23 cellular contexts compared by ENCODE assay signal in genomic region chr10:133177380-133178157, GRCh38. TPM values are rescaled to one million over a fixed set of nuclear protein-coding genes. Genes with fewer than 3 reads are reported as not detected.
"Had no signal": no experiment of that assay in that cellular context is flagged by ENCODE, and none has a peak within 500 bp of the region (broad histone marks: within the 10 kb centered on the region; RNA-seq: fewer than 3 reads in every experiment).

No MANE protein-coding gene starts in this region.

- H3K4me1 Mint-ChIP-seq: immature natural killer cell; stimulated activated memory B cell treated with anti-CD40 and anti-IgM and Interleukin-4, amounts not matched to agents 10 μg/mL and 1 μg/mL and 100 μg/mL, for 72 hours had no signal

- H3K4me3 ChIP-seq: coronary artery, mucosa of descending colon, pancreas, sigmoid colon, spleen, thoracic aorta, upper lobe of right lung had no signal

- H3K9me3 ChIP-seq: mucosa of descending colon, pancreas, sigmoid colon, spleen, thoracic aorta, upper lobe of right lung had no signal

- ATAC-seq: activated CD4-positive, CD25-positive, alpha-beta regulatory T cell treated with anti-CD3 and anti-CD28 coated beads, Interleukin-2, amount 50 U/mL, for 24 hours; left ventricle myocardium superior; mucosa of descending colon; pancreas; stimulated activated memory B cell treated with anti-CD40 and anti-IgM and Interleukin-4, amounts not matched to agents 10 μg/mL and 1 μg/mL and 100 μg/mL, for 72 hours; upper lobe of right lung had no signal

- H3K4me3 Mint-ChIP-seq: central memory CD8-positive, alpha-beta T cell; immature natural killer cell; memory B cell; naive B cell; stimulated activated memory B cell treated with anti-CD40 and anti-IgM and Interleukin-4, amounts not matched to agents 10 μg/mL and 1 μg/mL and 100 μg/mL, for 72 hours; T-helper 1 cell treated with Interleukin-12 subunit alpha and Interleukin-12 subunit beta and Interleukin-4 antibody, amounts not matched to agents 30 μg/mL and 1 μg/mL, for 36 hours had no signal

- H3K36me3 ChIP-seq: brain microvascular endothelial cell, pancreas, sigmoid colon, spleen, thoracic aorta, upper lobe of right lung had no signal

- H3K27ac Mint-ChIP-seq: memory B cell; stimulated activated memory B cell treated with anti-CD40 and anti-IgM and Interleukin-4, amounts not matched to agents 10 μg/mL and 1 μg/mL and 100 μg/mL, for 72 hours; T-helper 1 cell treated with Interleukin-12 subunit alpha and Interleukin-12 subunit beta and Interleukin-4 antibody, amounts not matched to agents 30 μg/mL and 1 μg/mL, for 36 hours had no signal

- H3K27me3 ChIP-seq: brain microvascular endothelial cell, pancreas, upper lobe of right lung had no signal

- H3K4me1 ChIP-seq: pancreas, sigmoid colon, spleen, upper lobe of right lung had no signal

- DNase-seq: activated CD4-positive, alpha-beta T cell treated with anti-CD3 and anti-CD28 coated beads, Interleukin-2, amount 50 U/mL, for 48 hours; activated naive CD4-positive, alpha-beta T cell; anterior cingulate cortex; brain microvascular endothelial cell; erythroblast; immature natural killer cell; kidney glomerular epithelial cell; left ventricle myocardium superior; mucosa of descending colon; naive B cell; spleen; stimulated activated CD4-positive, alpha-beta T cell treated with anti-CD3 and anti-CD28 coated beads, Interleukin-4, amount 100 ng/mL, for 4 hours had no signal

- H3K27ac ChIP-seq: brain microvascular endothelial cell, coronary artery, pancreas, sigmoid colon, spleen, thoracic aorta, upper lobe of right lung had no signal

- H3K36me3 Mint-ChIP-seq: immature natural killer cell; memory B cell; stimulated activated memory B cell treated with anti-CD40 and anti-IgM and Interleukin-4, amounts not matched to agents 10 μg/mL and 1 μg/mL and 100 μg/mL, for 72 hours had no signal

RNA-seq across cellular contexts. Expression of gene KNDC1, which starts 17.6 kb away (rescaled TPM):
- polyA plus RNA-seq: immature natural killer cell had no signal

RNA-seq across cellular contexts. Expression of gene UTF1, which starts 52.4 kb away (rescaled TPM):
- total RNA-seq: frontal cortex, left ventricle myocardium superior, mucosa of descending colon, pancreas, sigmoid colon, thoracic aorta, upper lobe of right lung had no signal
- polyA plus RNA-seq: immature natural killer cell, pancreas, sigmoid colon had no signal
